9 cellular contexts compared by ENCODE assay signal in genomic region chr2:73291461-73292315, GRCh38. TPM values are rescaled to one million over a fixed set of nuclear protein-coding genes. Genes with fewer than 3 reads are reported as not detected.
DNase-seq lines count a peak whose midpoint lies in the region; ATAC-seq, FAIRE-seq and TF ChIP-seq lines count a peak whose summit lies in the region.
"Had no signal": no experiment of that assay in that cellular context is flagged by ENCODE, and none has a peak within 500 bp of the region (broad histone marks: within the 10 kb centered on the region; RNA-seq: fewer than 3 reads in every experiment).

No MANE protein-coding gene starts in this region.

- H3K27me3 Mint-ChIP-seq in activated T-helper 17 cell treated with anti-CD3 and anti-CD28 coated beads, Interleukin-2, amount 50 U/mL, for 72 hours, result peaks cover 38% of the 10 kb centered on the region

- CTCF ChIA-PET in AG04450 (lab: Charles Lee) (interaction anchor here (2.0 kb wide), 1 partner anchor 11 kb away, joined by 6 read pairs; no protein-coding TSS in a partner anchor), PC-9 (lab: Charles Lee) (no interaction called here)

- POLR2A ChIA-PET in AG04450 (lab: Yijun Ruan, JAX) (interaction anchor here (1.5 to 1.6 kb wide), 2 partner anchors 57 to 94 kb away, joined by 4 to 6 read pairs; partner anchors contain the start of genes ALMS1 and CCT7), PC-9 (lab: Charles Lee; ENCODE audit: unreplicated experiment) (no interaction called here)

- H3K27ac ChIP-seq in AG04450 (ENCODE audit: low read depth, low read length), result no peak overlapping the region
- no peak overlapping the region for H3K27ac ChIP-seq in PC-9

- no TSS peak for BruUV-seq in PC-9 (replicated peaks; lab: Mats Ljungman, UMichigan)

- no peaks in the 10 kb centered on the region; the same call in 1 of the 2 replicates for H3K9me3 ChIP-seq in AG04450 (ENCODE audit: control insufficient read depth, insufficient read depth, low read length)
- H3K9me3 ChIP-seq in PC-9 (ENCODE audit: insufficient read depth, low read depth), result no peaks in the 10 kb centered on the region
- H3K9me3 ChIP-seq: HAP-1 had no signal

- no peaks in the 10 kb centered on the region for H3K36me3 ChIP-seq in PC-9 (ENCODE audit: low read depth)
- H3K36me3 ChIP-seq: HAP-1 had no signal

- FAIRE-seq in HTR-8/SVneo (lab: Jason Lieb, UNC), result no peak

- TF ChIP-seq CTCF in AG04450 (IDR thresholded peaks at IDR 0.05; ENCODE audit: low read depth, low read length) (no peak), GM13977 (IDR thresholded peaks at IDR 0.05; ENCODE audit: extremely low read depth, insufficient read depth, missing control alignments) (no peak), PC-9 (conservative IDR thresholded peaks at IDR 0.05) (no peak)

- peak overlapping the region; percentile 34 for H3K4me3 ChIP-seq in AG04450 (ENCODE audit: low read depth, low read length)
- no peak overlapping the region for H3K4me3 ChIP-seq in PC-9
- H3K4me3 ChIP-seq: HAP-1 had no signal

- no peaks in the 10 kb centered on the region; the same call in 1 of the 2 replicates for H4K20me1 ChIP-seq in PC-9 (ENCODE audit: insufficient read depth)

- no peaks in the 10 kb centered on the region for H3K9me2 ChIP-seq in PC-9 (ENCODE audit: insufficient read depth)

- H3K27ac Mint-ChIP-seq in activated T-helper 17 cell treated with anti-CD3 and anti-CD28 coated beads, Interleukin-2, amount 50 U/mL, for 72 hours, result no peak overlapping the region

- no peaks in the 10 kb centered on the region for H3K79me2 ChIP-seq in PC-9 (ENCODE audit: low read depth)

- no peaks in the 10 kb centered on the region for H3K4me1 Mint-ChIP-seq in activated T-helper 17 cell treated with anti-CD3 and anti-CD28 coated beads, Interleukin-2, amount 50 U/mL, for 72 hours

- ATAC-seq in activated T-helper 17 cell treated with anti-CD3 and anti-CD28 coated beads, Interleukin-2, amount 50 U/mL, for 72 hours (replicated peaks), result no peak
- no peak for ATAC-seq in activated CD4-positive, CD25-positive, alpha-beta regulatory T cell treated with anti-CD3 and anti-CD28 coated beads, Interleukin-2, amount 50 U/mL, for 24 hours

- H3K27me3 ChIP-seq in AG04450 (ENCODE audit: control insufficient read depth, insufficient read depth, low read length) (peaks cover 59% of the 10 kb centered on the region), PC-9 (ENCODE audit: insufficient read depth, low read depth) (peaks cover 23% of the 10 kb centered on the region)

- intact Hi-C loops in PC-9 (cut with micrococcal nuclease; ENCODE audit: unreplicated experiment), result no loop called here

- no peaks in the 10 kb centered on the region for H3K36me3 Mint-ChIP-seq in activated T-helper 17 cell treated with anti-CD3 and anti-CD28 coated beads, Interleukin-2, amount 50 U/mL, for 72 hours (ENCODE audit: low read depth)

- H3K4me3 Mint-ChIP-seq in activated T-helper 17 cell treated with anti-CD3 and anti-CD28 coated beads, Interleukin-2, amount 50 U/mL, for 72 hours, result peak overlapping the region; percentile 58

- H3K4me1 ChIP-seq in PC-9 (replicated peaks; ENCODE audit: insufficient read depth), result 0 out of 2 replicates have a peak, but pooled peaks cover 5% of the 10 kb centered on the region
- H3K4me1 ChIP-seq: HAP-1 had no signal

- in situ Hi-C loops in GM13977 (cut with MboI; ENCODE audit: low pct_unique_long_range_greater_than_20kb, low sequenced_read_pairs, unreplicated experiment), result no loop called here

- H2AFZ ChIP-seq in PC-9, result no peak overlapping the region

- H3K9me3 Mint-ChIP-seq in activated T-helper 17 cell treated with anti-CD3 and anti-CD28 coated beads, Interleukin-2, amount 50 U/mL, for 72 hours, result no peaks in the 10 kb centered on the region

- DNase-seq in AG04450 (ENCODE audit: low read depth, low spot score) (no peak), GM13977 (ENCODE audit: low spot score) (peak; percentile 46), left kidney (ENCODE audit: low read depth, low spot score) (peak; percentile 41), PC-9 (no peak), HTR-8/SVneo (ENCODE audit: insufficient read length, low spot score) (no peak)
- no peak for DNase-seq in stimulated activated naive CD4-positive, alpha-beta T cell treated with Interleukin-2 at 50 U/mL for 16 hours (lab: John Stamatoyannopoulos, UW)

- H3F3A ChIP-seq in PC-9 (ENCODE audit: insufficient read depth, low read depth), result peaks cover 14% of the 10 kb centered on the region; the same call in 1 of the 2 replicates

- H3K4me2 ChIP-seq in PC-9, result no peak overlapping the region

RNA-seq across cellular contexts. Expression of gene EGR4, which starts 1.7 kb away (rescaled TPM):
- not detected in 2 replicates for polyA plus RNA-seq in AG04450 (2011; rRNA removed)
- not detected in 2 replicates for polyA minus RNA-seq in AG04450 (2011; rRNA and poly(A)+ RNA removed)
- total RNA-seq in activated T-helper 17 cell treated with anti-CD3 and anti-CD28 coated beads, Interleukin-2, amount 50 U/mL, for 72 hours, result under 1 TPM; 0.11 to 0.29 TPM
- total RNA-seq in PC-9 (2021), result not detected in 2 replicates

RNA-seq across cellular contexts. Expression of gene FBXO41, which starts 7.4 kb away (rescaled TPM):
- 2.5 and 2.7 TPM in 2 replicates for polyA plus RNA-seq in AG04450 (2011; rRNA removed)
- polyA minus RNA-seq in AG04450 (2011; rRNA and poly(A)+ RNA removed), result 4.0 and 4.4 TPM in 2 replicates
- total RNA-seq in activated T-helper 17 cell treated with anti-CD3 and anti-CD28 coated beads, Interleukin-2, amount 50 U/mL, for 72 hours, result 10 to 100 TPM; 32.2 to 36.3 TPM
- 16.4 and 25.8 TPM in 2 replicates for total RNA-seq in PC-9 (2021)

RNA-seq across cellular contexts. Expression of gene CCT7, which starts 57.6 kb away (rescaled TPM):
- 303 and 331 TPM in 2 replicates for polyA plus RNA-seq in AG04450 (2011; rRNA removed)
- polyA minus RNA-seq in AG04450 (2011; rRNA and poly(A)+ RNA removed), result 289 and 344 TPM in 2 replicates
- total RNA-seq in activated T-helper 17 cell treated with anti-CD3 and anti-CD28 coated beads, Interleukin-2, amount 50 U/mL, for 72 hours, result 100 to 1,000 TPM; 317 to 592 TPM
- total RNA-seq in PC-9 (2021), result 295 and 319 TPM in 2 replicates

RNA-seq across cellular contexts. Expression of gene PRADC1, which starts 58.6 kb away (rescaled TPM):
- 11.6 and 12.0 TPM in 2 replicates for polyA plus RNA-seq in AG04450 (2011; rRNA removed)
- 9.1 and 10.9 TPM in 2 replicates for polyA minus RNA-seq in AG04450 (2011; rRNA and poly(A)+ RNA removed)
- total RNA-seq in activated T-helper 17 cell treated with anti-CD3 and anti-CD28 coated beads, Interleukin-2, amount 50 U/mL, for 72 hours, result 10 to 100 TPM in 1 of 2 donors, 1 to 10 TPM in 1; 10.0 to 16.0 TPM
- 8.9 and 9.4 TPM in 2 replicates for total RNA-seq in PC-9 (2021)

Comparison
In these comparisons a context has a peak if more than half of its experiments do, and no peak if none do; other contexts are left out.
1. DNase-seq: peak in GM13977 (single experiment) and left kidney (single experiment); none in AG04450 (single experiment), PC-9 (0 of 2), HTR-8/SVneo (single experiment) and stimulated activated naive CD4-positive, alpha-beta T cell treated with Interleukin-2 at 50 U/mL for 16 hours (single experiment).